8 cellular contexts compared by ENCODE assay signal in the genomic region with DNA sequence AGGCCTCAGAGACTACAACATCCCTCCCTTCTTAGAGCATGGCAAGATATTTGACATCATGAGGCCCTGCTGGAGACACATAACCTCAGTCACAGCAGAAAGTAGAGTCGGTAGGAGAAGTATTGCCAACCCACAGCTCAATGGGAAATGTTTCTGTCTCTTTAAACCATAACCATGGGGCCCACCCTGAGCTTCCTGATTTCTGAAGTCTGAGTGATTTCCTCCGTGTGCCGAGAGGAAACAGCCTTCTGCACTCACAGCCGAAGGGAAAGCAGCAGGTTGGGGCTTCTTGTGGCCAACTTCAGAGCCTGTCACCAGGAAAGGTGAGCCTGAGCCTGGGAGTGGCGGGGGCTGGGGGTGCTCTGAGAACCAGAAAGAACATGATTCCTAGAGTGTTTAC. TPM values are rescaled to one million over a fixed set of nuclear protein-coding genes. Genes with fewer than 3 reads are reported as not detected.
DNase-seq lines count a peak whose midpoint lies in the region; ATAC-seq, FAIRE-seq and TF ChIP-seq lines count a peak whose summit lies in the region.

A gene (plus strand): TSS at position 246 of the 400 bp plus-strand sequence. CDS start 2,435 bp downstream, outside the sequence.

- TF ChIP-seq CTCF in Peyer's patch (IDR thresholded peaks at IDR 0.05) = no peak
- no peak for TF ChIP-seq CTCF in adrenal gland (IDR thresholded peaks at IDR 0.05)
- no peak for TF ChIP-seq CTCF in neutrophil (IDR thresholded peaks at IDR 0.05)
- TF ChIP-seq CTCF in D721Med (IDR thresholded peaks at IDR 0.05; ENCODE audit: insufficient read depth, missing control alignments) = no peak

- peak in 2 of 3 donors; percentile 63 to 81 for DNase-seq in Peyer's patch
- peak in 5 of 7 donors; percentile 38 to 72 (median 45) for DNase-seq in adrenal gland
- DNase-seq in D721Med (ENCODE audit: insufficient read length, low spot score) = no peak
- DNase-seq in NCI-H524 treated with DMSO at 0.1 percent for 48 hours (lab: John Stamatoyannopoulos, UW) = no peak
- no peak for DNase-seq in SHP77 treated with DMSO at 0.1 percent for 48 hours (lab: John Stamatoyannopoulos, UW)

- H3K9me3 ChIP-seq in Peyer's patch (no peaks in the 10 kb centered on the region), adrenal gland (replicated peaks in 1 of 3) (no peaks in the 10 kb centered on the region), neutrophil (no peaks in the 10 kb centered on the region)

- TF ChIP-seq POLR2A in Peyer's patch (IDR thresholded peaks at IDR 0.05) (peak in 1 of 2 donors; percentile 40), adrenal gland (IDR thresholded peaks at IDR 0.05) (peak in 1 of 2 donors; percentile 25)

- H3K4me1 ChIP-seq in Peyer's patch = no peaks in the 10 kb centered on the region
- H3K4me1 ChIP-seq in adrenal gland (replicated peaks in 1 of 2) = no peaks in the 10 kb centered on the region
- H3K4me1 ChIP-seq in neutrophil (ENCODE audit: control insufficient read depth in 1 of 2, insufficient read depth in 1 of 2, low read depth in 1 of 2, low read length in 1 of 2) = peaks cover 32 to 39% of the 10 kb centered on the region in 2 experiments

- H3K27me3 ChIP-seq in Peyer's patch (no peaks in the 10 kb centered on the region), adrenal gland (no peaks in the 10 kb centered on the region), neutrophil (no peaks in the 10 kb centered on the region)

- ATAC-seq in GM18868 (IDR thresholded peaks at IDR 0.05; ENCODE audit: unreplicated experiment) (peak; percentile 61), HG02970 (IDR thresholded peaks at IDR 0.05; ENCODE audit: low FRiP score, unreplicated experiment) (no peak)

- H3K27ac ChIP-seq in Peyer's patch (peak within 1 kb of the TSS; percentile 52 to 80 (median 72)), adrenal gland (peak within 1 kb of the TSS in 4 of 5 donors; percentile 13 to 82 (median 44)), neutrophil (peak within 1 kb of the TSS; percentile 54)

- intact Hi-C loops in adrenal gland (cut with DNase I) = no loop called here

- H3K36me3 ChIP-seq in Peyer's patch (peaks cover 0 to 14% (median 0%) of the 10 kb centered on the region in 3 donors), adrenal gland (replicated peaks in 1 of 2) (no peaks in the 10 kb centered on the region), neutrophil (peaks cover 4% of the 10 kb centered on the region)

- no peak for FAIRE-seq in D721Med (lab: Jason Lieb, UNC)

- 11 to 40% (median 31%) methylated on average over 5 of the region's 5 CpGs for WGBS in adrenal gland, 4 donors

- H3K4me3 ChIP-seq in Peyer's patch (peak within 1 kb of the TSS; percentile 37 to 51 (median 46)), adrenal gland (peak within 1 kb of the TSS in 2 of 4 donors; percentile 16 to 45), neutrophil (ENCODE audit: low read depth in 1 of 2, low read length in 1 of 2) (peak within 1 kb of the TSS; percentile 22 to 58)

RNA-seq across cellular contexts. Expression of the gene that starts here (rescaled TPM):
- total RNA-seq in Peyer's patch (1 to 10 TPM; 1.8 to 7.4 (median 3.6) TPM), adrenal gland (10 to 100 TPM in 1 of 8 donors, 1 to 10 TPM in 7; 2.4 to 11.2 (median 7.9) TPM)
- 1 to 10 TPM; 1.5 to 4.7 (median 4.2) TPM for polyA plus RNA-seq in adrenal gland

Comparison
In these comparisons a context has a peak if more than half of its experiments do, and no peak if none do; other contexts are left out.
1. DNase-seq: peak in Peyer's patch (2 of 3) and adrenal gland (5 of 7); none in D721Med (single experiment), NCI-H524 treated with DMSO at 0.1 percent for 48 hours (single experiment) and SHP77 treated with DMSO at 0.1 percent for 48 hours (single experiment).
2. Peak in every context shown above with its lines, with median percentiles within 50 percentile points of each other: H3K27ac ChIP-seq.